Comparison of ENCODE assay signal across 35 cellular contexts in genomic region chr5:157977957-157978505, GRCh38.
DNase-seq lines count a peak whose midpoint lies in the region; ATAC-seq and TF ChIP-seq lines count a peak whose summit lies in the region.
"Had no signal": no experiment of that assay in that cellular context is flagged by ENCODE, and none has a peak within 500 bp of the region (broad histone marks: within the 10 kb centered on the region; RNA-seq: fewer than 3 reads in every experiment).

No MANE protein-coding gene starts in this region.

- H4K8ac ChIP-seq in mesendoderm (ENCODE audit: low read depth, low read length): no peak overlapping the region

- H3K9ac ChIP-seq in mesendoderm (ENCODE audit: low read length): no peak overlapping the region
- H3K9ac ChIP-seq: BLaER1 treated with 17β-estradiol and CSF1 and Interleukin-3, amounts not matched to agents 10 nM and 100 nM had no signal

- H4K20me1 ChIP-seq in GM23338 (replicated peaks; ENCODE audit: insufficient read depth): no peaks in the 10 kb centered on the region
- H4K20me1 ChIP-seq: BLaER1 treated with 17β-estradiol and CSF1 and Interleukin-3, amounts not matched to agents 10 nM and 100 nM had no signal

- no peak overlapping the region for H2BK5ac ChIP-seq in mesendoderm (ENCODE audit: low read length)

- no peaks in the 10 kb centered on the region for H3K79me1 ChIP-seq in mesendoderm (ENCODE audit: low read length)

- peak; percentile 17 for DNase-seq in G401 (ENCODE audit: low spot score)
- DNase-seq in GM23338 (ENCODE audit: low spot score): no peak
- DNase-seq in glomerular visceral epithelial cell (ENCODE audit: extremely low spot score): peak; percentile 25
- DNase-seq in mesendoderm: no peak
- DNase-seq in spleen: no peak
- DNase-seq in activated naive CD4-positive, alpha-beta T cell treated with anti-CD3 and anti-CD28 coated beads for 36 hours: no peak
- DNase-seq: activated CD4-positive, alpha-beta T cell treated with anti-CD3 and anti-CD28 coated beads, Interleukin-2, amount 50 U/mL, for 48 hours; activated CD4-positive, CD25-positive, alpha-beta regulatory T cell; activated CD8-positive, alpha-beta memory T cell treated with anti-CD3 and anti-CD28 coated beads, Interleukin-2, amount 50 U/mL, for 4 hours; activated naive CD4-positive, alpha-beta T cell treated with anti-CD3 and anti-CD28 coated beads, Interleukin-2, amount 50 U/mL, for 16 hours; amygdala; COR-L47; cortex of kidney; DMS79 treated with DMSO at 0.1 percent for 48 hours; foreskin keratinocyte; HCEC 1CT; hypothalamus; immature natural killer cell; MM.1S; NCI-H1694 treated with DMSO at 0.1 percent for 48 hours; NCI-H2171 treated with DMSO at 0.1 percent for 48 hours; ovary; SJCRH30; stimulated activated CD4-positive, alpha-beta T cell treated with anti-CD3 and anti-CD28 coated beads, Interleukin-15, amount 100 ng/mL, for 24 hours; stimulated activated naive CD4-positive, alpha-beta T cell; T-helper 1 cell had no signal

- H3K4me3 ChIP-seq in GM23338 (no peak overlapping the region), mesendoderm (ENCODE audit: low read length) (no peak overlapping the region), spleen (no peak overlapping the region)
- H3K4me3 ChIP-seq: BLaER1 treated with 17β-estradiol and CSF1 and Interleukin-3, amounts not matched to agents 10 nM and 100 nM; breast epithelium; esophagus muscularis mucosa; K562; ovary; SJCRH30; suprapubic skin had no signal

- no peaks in the 10 kb centered on the region for H3K9me2 ChIP-seq in GM23338 (ENCODE audit: insufficient read depth)

- no CpG with 5 or more reads among the region's 3 CpGs for WGBS in mesendoderm (ENCODE audit: extremely low coverage, insufficient coverage, low lambda C conversion rate)
- 73 to 84% (median 79%) methylated on average over 3 of the region's 3 CpGs for WGBS in spleen, 5 donors

- H3K36me3 ChIP-seq in GM23338 (ENCODE audit: insufficient read depth): peaks cover 1% of the 10 kb centered on the region; the same call in 1 of the 2 replicates
- H3K36me3 ChIP-seq in mesendoderm (ENCODE audit: control insufficient read depth, insufficient read depth, low read length): no peaks in the 10 kb centered on the region
- no peaks in the 10 kb centered on the region for H3K36me3 ChIP-seq in spleen
- H3K36me3 ChIP-seq: BLaER1 treated with 17β-estradiol and CSF1 and Interleukin-3, amounts not matched to agents 10 nM and 100 nM; breast epithelium; esophagus muscularis mucosa; ovary; SJCRH30; suprapubic skin had no signal

- no peak overlapping the region for H3K4me2 ChIP-seq in GM23338
- H3K4me2 ChIP-seq in mesendoderm (ENCODE audit: low read length): no peak overlapping the region
- H3K4me2 ChIP-seq: BLaER1 treated with 17β-estradiol and CSF1 and Interleukin-3, amounts not matched to agents 10 nM and 100 nM had no signal

- H3K27ac Mint-ChIP-seq in GM23338: no peak overlapping the region
- H3K27ac Mint-ChIP-seq in activated naive CD4-positive, alpha-beta T cell treated with anti-CD3 and anti-CD28 coated beads for 36 hours: no peak overlapping the region
- H3K27ac Mint-ChIP-seq: activated T-helper 1 cell treated with anti-CD3 and anti-CD28 coated beads, Interleukin-12 subunit alpha, Interleukin-12 subunit beta, Interleukin-2, Interleukin-4 antibody, amounts not matched to agents 30 ng/mL and 10 ng/mL and 1 ng/mL, durations not matched to agents 14 hours and 24 hours and 36 hours; immature natural killer cell had no signal

- H4K5ac ChIP-seq in mesendoderm (ENCODE audit: low read length): no peak overlapping the region

- H3K79me2 ChIP-seq in GM23338 (replicated peaks; ENCODE audit: insufficient read depth): no peaks in the 10 kb centered on the region
- H3K79me2 ChIP-seq in mesendoderm (ENCODE audit: control insufficient read depth, insufficient read depth, low read length): no peaks in the 10 kb centered on the region

- H3K27me3 ChIP-seq in GM23338 (ENCODE audit: insufficient read depth) (no peaks in the 10 kb centered on the region), mesendoderm (ENCODE audit: insufficient read depth, low read length, poor library complexity) (no peaks in the 10 kb centered on the region), spleen (replicated peaks in 1 of 7) (peaks cover 0 to 8% (median 0%) of the 10 kb centered on the region in 7 donors)
- H3K27me3 ChIP-seq: BLaER1 treated with 17β-estradiol and CSF1 and Interleukin-3, amounts not matched to agents 10 nM and 100 nM; breast epithelium; esophagus muscularis mucosa; foreskin keratinocyte; ovary; SJCRH30; suprapubic skin had no signal

- no peak overlapping the region for H3K4me3 Mint-ChIP-seq in GM23338
- no peak overlapping the region for H3K4me3 Mint-ChIP-seq in activated naive CD4-positive, alpha-beta T cell treated with anti-CD3 and anti-CD28 coated beads for 36 hours
- H3K4me3 Mint-ChIP-seq: activated T-helper 1 cell treated with anti-CD3 and anti-CD28 coated beads, Interleukin-12 subunit alpha, Interleukin-12 subunit beta, Interleukin-2, Interleukin-4 antibody, amounts not matched to agents 30 ng/mL and 10 ng/mL and 1 ng/mL, durations not matched to agents 14 hours and 24 hours and 36 hours; immature natural killer cell; nephron had no signal

- H2BK120ac ChIP-seq in mesendoderm (ENCODE audit: low read depth, low read length): no peak overlapping the region

- TF ChIP-seq CTCF in GM23338 (conservative IDR thresholded peaks at IDR 0.05; ENCODE audit: low read depth in 2 of 2) (no peak), spleen (IDR thresholded peaks at IDR 0.05 in 8 of 11, conservative IDR thresholded peaks at IDR 0.05 in 3 of 11) (no peak)

- no peak overlapping the region for H2AK5ac ChIP-seq in mesendoderm (ENCODE audit: low read length)

- no peak for TF ChIP-seq POLR2A in spleen (IDR thresholded peaks at IDR 0.05)

- H3K4me1 ChIP-seq in GM23338 (ENCODE audit: insufficient read depth) (no peaks in the 10 kb centered on the region), mesendoderm (ENCODE audit: control insufficient read depth, low read depth, low read length) (no peaks in the 10 kb centered on the region), spleen (no peaks in the 10 kb centered on the region)
- H3K4me1 ChIP-seq: BLaER1 treated with 17β-estradiol and CSF1 and Interleukin-3, amounts not matched to agents 10 nM and 100 nM; breast epithelium; SJCRH30; suprapubic skin had no signal

- CTCF ChIA-PET in activated naive CD4-positive, alpha-beta T cell treated with anti-CD3 and anti-CD28 coated beads for 36 hours (lab: Charles Lee): interaction anchor here (0.7 kb wide), 1 partner anchor 18 kb away, joined by 3 read pairs; no protein-coding TSS in a partner anchor

- no peak overlapping the region for H3K4ac ChIP-seq in mesendoderm (ENCODE audit: low read depth, low read length)

- no peaks in the 10 kb centered on the region for H3K27me3 Mint-ChIP-seq in GM23338 (ENCODE audit: insufficient read depth, low read depth, poor library complexity)
- peaks cover 6% of the 10 kb centered on the region for H3K27me3 Mint-ChIP-seq in activated naive CD4-positive, alpha-beta T cell treated with anti-CD3 and anti-CD28 coated beads for 36 hours (ENCODE audit: low read depth)

- H3K36me3 Mint-ChIP-seq in GM23338 (ENCODE audit: low read depth): no peaks in the 10 kb centered on the region
- peaks cover 1% of the 10 kb centered on the region for H3K36me3 Mint-ChIP-seq in activated naive CD4-positive, alpha-beta T cell treated with anti-CD3 and anti-CD28 coated beads for 36 hours (ENCODE audit: low read depth)
- H3K36me3 Mint-ChIP-seq: immature natural killer cell had no signal

- in situ Hi-C loops in G401 (cut with HindIII; ENCODE audit: low sequenced_read_pairs): no loop called here

- H3F3A ChIP-seq in GM23338 (replicated peaks; ENCODE audit: low read depth): no peaks in the 10 kb centered on the region

- H2AFZ ChIP-seq in GM23338: peak overlapping the region; percentile 1; the same call in 1 of the 2 replicates

- no peak overlapping the region for H3K23ac ChIP-seq in mesendoderm (ENCODE audit: low read length)

- H3K4me1 Mint-ChIP-seq in GM23338: no peaks in the 10 kb centered on the region
- H3K4me1 Mint-ChIP-seq in activated naive CD4-positive, alpha-beta T cell treated with anti-CD3 and anti-CD28 coated beads for 36 hours (ENCODE audit: low read depth): no peaks in the 10 kb centered on the region
- H3K4me1 Mint-ChIP-seq: immature natural killer cell, nephron had no signal

- no peak overlapping the region for H2BK15ac ChIP-seq in mesendoderm (replicated peaks; ENCODE audit: low read depth)

- no peaks in the 10 kb centered on the region for H3K9me3 ChIP-seq in spleen
- H3K9me3 ChIP-seq: breast epithelium, esophagus muscularis mucosa, ovary, SJCRH30, suprapubic skin had no signal

- H3K9me3 Mint-ChIP-seq in GM23338: no peaks in the 10 kb centered on the region
- H3K9me3 Mint-ChIP-seq in activated naive CD4-positive, alpha-beta T cell treated with anti-CD3 and anti-CD28 coated beads for 36 hours: no peaks in the 10 kb centered on the region
- H3K9me3 Mint-ChIP-seq: activated T-helper 1 cell treated with anti-CD3 and anti-CD28 coated beads, Interleukin-12 subunit alpha, Interleukin-12 subunit beta, Interleukin-2, Interleukin-4 antibody, amounts not matched to agents 30 ng/mL and 10 ng/mL and 1 ng/mL, durations not matched to agents 14 hours and 24 hours and 36 hours; immature natural killer cell had no signal

- peak overlapping the region; percentile 32 for H3K18ac ChIP-seq in mesendoderm (ENCODE audit: low read length)

- H3K27ac ChIP-seq in GM23338 (ENCODE audit: low read depth): no peak overlapping the region
- no peak overlapping the region for H3K27ac ChIP-seq in mesendoderm (ENCODE audit: low read depth, low read length)
- no peak overlapping the region for H3K27ac ChIP-seq in spleen
- H3K27ac ChIP-seq: BLaER1 treated with 17β-estradiol and CSF1 and Interleukin-3, amounts not matched to agents 10 nM and 100 nM; breast epithelium; esophagus muscularis mucosa; foreskin keratinocyte; ovary; SJCRH30; suprapubic skin had no signal

- ATAC-seq in GM23338 (no peak), GM19023 (IDR thresholded peaks at IDR 0.05; ENCODE audit: unreplicated experiment) (no peak)
- ATAC-seq: foreskin keratinocyte, K562, sciatic nerve had no signal

- H3K56ac ChIP-seq in mesendoderm (ENCODE audit: low read length): no peak overlapping the region

- intact Hi-C loops in spleen (cut with DNase I; ENCODE audit: low total_unique reads): no loop called here
- intact Hi-C loops in activated naive CD4-positive, alpha-beta T cell treated with anti-CD3 and anti-CD28 coated beads for 36 hours (cut with micrococcal nuclease): no loop called here

TF ChIP-seq in GM23338, 12 proteins besides CTCF, POLR2A, EP300 and RAD21 (continues in another document):
- no peak for TF ChIP-seq EZH2 (IDR thresholded peaks at IDR 0.05; ENCODE audit: low read depth, unreplicated experiment)
- TF ChIP-seq CREB1 (CRISPR knock-in tag; IDR thresholded peaks at IDR 0.05; ENCODE audit: low read depth): no peak
- TF ChIP-seq POLR2AphosphoS5 (IDR thresholded peaks at IDR 0.05; ENCODE audit: low read depth): no peak
- TF ChIP-seq JUNB (IDR thresholded peaks at IDR 0.05; ENCODE audit: unreplicated experiment): no peak
- no peak for TF ChIP-seq ZNF114 (CRISPR knock-in tag; IDR thresholded peaks at IDR 0.05)
- TF ChIP-seq ZNF331 (CRISPR knock-in tag; IDR thresholded peaks at IDR 0.05; ENCODE audit: low read depth): no peak

Comparison
In these comparisons a context has a peak if more than half of its experiments do, and no peak if none do; other contexts are left out.
1. DNase-seq: peak in G401 (single experiment) and glomerular visceral epithelial cell (single experiment); none in GM23338 (single experiment), mesendoderm (single experiment), spleen (single experiment) and activated naive CD4-positive, alpha-beta T cell treated with anti-CD3 and anti-CD28 coated beads for 36 hours (single experiment).